ENCODE assay signal across 33 cellular contexts in the genomic region with DNA sequence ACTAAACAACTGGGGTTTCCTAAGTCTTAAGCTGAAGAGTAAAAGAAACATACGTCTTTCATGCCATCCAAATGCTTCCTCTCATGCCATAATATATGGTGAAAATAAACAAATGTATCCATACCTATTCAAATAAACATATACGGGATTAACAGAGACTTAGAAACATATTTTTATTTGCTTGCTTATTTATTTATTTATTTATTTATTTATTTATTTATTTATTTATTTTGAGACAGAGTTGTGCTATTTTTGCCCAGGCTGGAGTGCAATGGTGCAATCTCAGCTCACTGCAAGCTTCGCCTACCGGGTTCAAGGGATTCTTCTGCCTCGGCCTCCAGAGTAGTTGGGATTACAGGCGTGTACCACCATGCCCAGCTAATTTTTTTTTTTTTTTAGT.
"Had no signal": no experiment of that assay in that cellular context is flagged by ENCODE, and none has a peak within 500 bp of the region (broad histone marks: within the 10 kb centered on the region; RNA-seq: fewer than 3 reads in every experiment).

No MANE protein-coding gene starts in this region.

- DNase-seq: activated effector memory CD4-positive, alpha-beta T cell treated with anti-CD3 and anti-CD28 coated beads, Interleukin-2, amount 50 U/mL, for 16 hours; activated effector memory CD4-positive, alpha-beta T cell treated with Interleukin-2 at 50 U/mL for 16 hours; activated gamma-delta T cell; activated gamma-delta T cell treated with Interleukin-2 at 50 U/mL for 16 hours; activated naive CD4-positive, alpha-beta T cell; activated naive CD4-positive, alpha-beta T cell treated with anti-CD3 and anti-CD28 coated beads for 36 hours; activated naive CD4-positive, alpha-beta T cell treated with anti-CD3 and anti-CD28 coated beads, Interleukin-2, amount 10 ng/mL, durations not matched to agents 7 days and 5 days; activated naive CD4-positive, alpha-beta T cell treated with anti-CD3 and anti-CD28 coated beads, Interleukin-2, amount 50 U/mL, for 16 hours; activated naive CD4-positive, alpha-beta T cell treated with Interleukin-2 at 50 U/mL for 16 hours; activated naive CD8-positive, alpha-beta T cell treated with anti-CD3 and anti-CD28 coated beads for 36 hours; activated naive CD8-positive, alpha-beta T cell treated with anti-CD3 and anti-CD28 coated beads, Interleukin-2, amount 10 ng/mL, durations not matched to agents 7 days and 5 days; activated naive CD8-positive, alpha-beta T cell treated with anti-CD3 and anti-CD28 coated beads, Interleukin-2, amount 50 U/mL, for 24 hours; activated T-cell treated with anti-CD3 and anti-CD28 coated beads, Interleukin-2, amount 50 U/mL, for 4 hours; activated T-cell treated with anti-CD3 and anti-CD28 coated beads, Interleukin-2, amount 50 U/mL, for 48 hours; activated T-cell treated with anti-CD3 and anti-CD28 coated beads, Interleukin-2, amount 50 U/mL, for 72 hours; adrenal gland; amniotic stem cell; amygdala; anterior cingulate cortex; aorta; body of pancreas; brain microvascular endothelial cell; caudate nucleus; central memory CD4-positive, alpha-beta T cell; cerebellar nuclear complex had no signal

- H3K4me1 ChIP-seq: adrenal gland, ascending aorta, body of pancreas, breast epithelium had no signal

- H3K27ac ChIP-seq: adrenal gland, ascending aorta, body of pancreas, brain microvascular endothelial cell, breast epithelium, cardiac muscle cell had no signal

- H3K9me3 ChIP-seq: adrenal gland, ascending aorta, body of pancreas, breast epithelium had no signal

- H3K4me3 ChIP-seq: adrenal gland, ascending aorta, body of pancreas, breast epithelium, cardiac muscle cell had no signal

- H3K36me3 ChIP-seq: adrenal gland, ascending aorta, brain microvascular endothelial cell, breast epithelium, cardiac muscle cell had no signal

- FAIRE-seq: astrocyte, bronchial epithelial cell, colon had no signal

- ATAC-seq: activated naive CD4-positive, alpha-beta T cell treated with anti-CD3 and anti-CD28 coated beads, Interleukin-2, amount 50 U/mL, for 72 hours; activated naive CD8-positive, alpha-beta T cell treated with anti-CD3 and anti-CD28 coated beads, Interleukin-2, amount 50 U/mL, for 24 hours; activated T-cell treated with anti-CD3 and anti-CD28 coated beads, Interleukin-2, amount 50 U/mL, for 4 hours; activated T-cell treated with anti-CD3 and anti-CD28 coated beads, Interleukin-2, amount 50 U/mL, for 72 hours; activated T-helper 17 cell treated with anti-CD3 and anti-CD28 coated beads, Interleukin-2, amount 50 U/mL, for 72 hours; body of pancreas had no signal
